ENCODE assay signal across 8 cellular contexts in the genomic region with DNA sequence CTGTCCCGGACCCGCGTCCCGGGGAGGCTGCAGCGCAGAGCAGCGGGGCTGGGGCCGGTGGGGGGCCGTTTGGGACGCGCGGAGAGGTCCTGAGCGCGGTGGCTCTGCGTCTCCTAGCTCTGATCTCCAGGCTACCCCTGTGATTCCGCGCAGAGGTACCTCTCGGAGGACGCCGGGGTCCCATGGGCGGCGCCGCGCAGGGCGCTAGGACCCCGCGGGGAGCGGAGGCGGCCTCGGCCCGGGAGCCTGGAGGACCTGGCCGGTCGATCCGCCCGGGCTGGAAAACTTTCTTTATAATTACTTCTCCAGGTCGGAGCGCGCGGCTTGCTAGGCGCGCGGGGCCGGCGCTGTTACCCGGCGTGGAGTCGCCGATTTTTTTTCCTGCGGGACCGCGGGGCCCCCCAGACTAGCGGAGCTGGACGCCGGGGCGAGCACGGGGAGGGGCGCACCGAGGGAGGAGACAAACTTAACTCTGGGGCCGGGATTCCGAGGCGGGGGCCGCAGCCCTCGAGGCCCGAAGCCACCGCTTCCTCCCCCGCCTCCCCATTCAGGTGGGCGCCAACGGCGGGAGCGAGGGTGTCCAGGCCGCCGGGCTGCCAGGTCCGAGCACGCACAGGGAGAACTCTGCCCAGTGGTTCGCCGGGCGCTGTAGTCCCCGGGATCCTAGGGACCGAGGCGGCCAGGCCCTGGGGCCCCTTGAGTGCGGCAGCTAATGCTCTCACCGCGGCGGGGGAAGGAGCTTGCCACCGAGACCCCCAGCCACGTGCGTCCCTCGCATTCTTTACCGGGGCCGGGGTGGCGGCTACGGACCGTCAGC. TPM values are rescaled to one million over a fixed set of nuclear protein-coding genes. Genes with fewer than 3 reads are reported as not detected.
DNase-seq lines count a peak whose midpoint lies in the region; ATAC-seq and TF ChIP-seq lines count a peak whose summit lies in the region.

No MANE protein-coding gene starts in this region.

- TF ChIP-seq CTCF in DOHH2 (IDR thresholded peaks at IDR 0.05; ENCODE audit: low read depth, low read length, poor library complexity, severe bottlenecking) (no peak), HEK293 (tag by site-specific recombination; IDR thresholded peaks at IDR 0.05) (peak; percentile 18; the same call in 1 of the 2 replicates), choroid plexus epithelial cell (conservative IDR thresholded peaks at IDR 0.05; ENCODE audit: low read depth, low read length) (no peak), stomach (IDR thresholded peaks at IDR 0.05) (no peak)

- POLR2A ChIA-PET in HEK293 (lab: Yijun Ruan, JAX) = interaction anchor here (0.5 to 2.3 kb wide), 41 partner anchors 8 to 1001 kb away, joined by 3 to 49 read pairs (median 4); a partner anchor contains a TSS

- H3K27me3 ChIP-seq in DOHH2 (ENCODE audit: control insufficient read depth, low read length) = no peaks in the 10 kb centered on the region
- peaks cover 0 to 31% (median 0%) of the 10 kb centered on the region in 3 donors for H3K27me3 ChIP-seq in stomach

- no peaks in the 10 kb centered on the region for H3K79me2 ChIP-seq in DOHH2 (ENCODE audit: control insufficient read depth, low read length)

- TF ChIP-seq POLR2A in stomach (IDR thresholded peaks at IDR 0.05) = no peak

- H3K27ac ChIP-seq in DOHH2 (ENCODE audit: low read depth, low read length) (no peak overlapping the region), HEK293 (ENCODE audit: extremely low read depth, low read depth, low read length) (peak overlapping the region; percentile 98), stomach (peak overlapping the region; percentile 86 to 95 (median 91))

- H3K4me1 ChIP-seq in DOHH2 (ENCODE audit: control insufficient read depth, low read length) = no peaks in the 10 kb centered on the region
- peaks cover 66% of the 10 kb centered on the region for H3K4me1 ChIP-seq in HEK293 (ENCODE audit: control insufficient read depth, insufficient read depth, low read length)
- peaks cover 49 to 88% (median 82%) of the 10 kb centered on the region in 4 donors for H3K4me1 ChIP-seq in stomach

- no peaks in the 10 kb centered on the region for H4K20me1 ChIP-seq in DOHH2 (ENCODE audit: control insufficient read depth, insufficient read depth, low read depth, low read length)

- intact Hi-C loops in stomach (cut with DNase I; ENCODE audit: low total_unique reads) = no loop called here

- H3K36me3 ChIP-seq in DOHH2 (ENCODE audit: control insufficient read depth, low read length) (no peaks in the 10 kb centered on the region), HEK293 (ENCODE audit: control insufficient read depth in 2 of 2, insufficient read depth in 1 of 2, low read length in 2 of 2) (no peaks in the 10 kb centered on the region), stomach (no peaks in the 10 kb centered on the region)

- no peaks in the 10 kb centered on the region for H3K9me2 ChIP-seq in DOHH2 (replicated peaks; ENCODE audit: control insufficient read depth, low read length)

- ATAC-seq in left lobe of liver = peak; percentile 0
- no peak for ATAC-seq in HG03565 (IDR thresholded peaks at IDR 0.05; ENCODE audit: unreplicated experiment)

- H3K9me3 ChIP-seq in DOHH2 (ENCODE audit: control insufficient read depth, insufficient read depth, low read length) = no peaks in the 10 kb centered on the region
- H3K9me3 ChIP-seq in HEK293 (ENCODE audit: control insufficient read depth, insufficient read depth, low read depth, low read length) = no peaks in the 10 kb centered on the region
- H3K9me3 ChIP-seq in stomach = no peaks in the 10 kb centered on the region

- H3F3A ChIP-seq in DOHH2 (ENCODE audit: control insufficient read depth, insufficient read depth) = no peaks in the 10 kb centered on the region

- CTCF ChIA-PET in HEK293 (lab: Yijun Ruan, JAX) = interaction anchor here (0.6 to 2.6 kb wide), 40 partner anchors 7 to 1337 kb away, joined by 3 to 24 read pairs (median 3); a partner anchor contains a TSS

- 0 to 1% (median 1%) methylated on average over 46 to 92 of the region's 92 CpGs for WGBS in stomach, 5 donors

- H3K4me2 ChIP-seq in DOHH2 (ENCODE audit: low read length) = peak overlapping the region; percentile 11; the same call in 1 of the 2 replicates

- peak; percentile 57 for DNase-seq in NOMO-1 treated with DMSO at 0.1 percent for 48 hours (lab: John Stamatoyannopoulos, UW; ENCODE audit: unreplicated experiment)
- peak; percentile 65 for DNase-seq in choroid plexus epithelial cell (ENCODE audit: low read depth)
- DNase-seq in left lobe of liver (ENCODE audit: low spot score) = peak; percentile 66
- peak; percentile 62 for DNase-seq in stomach
- no peak for DNase-seq in dedifferentiated amniotic fluid mesenchymal stem cell (ENCODE audit: extremely low spot score)

- H3K4me3 ChIP-seq in DOHH2 (ENCODE audit: low read length) (no peak overlapping the region), HEK293 (ENCODE audit: low read depth, low read length) (peak overlapping the region; percentile 48), choroid plexus epithelial cell (ENCODE audit: low read depth, low read length) (peak overlapping the region; percentile 62), stomach (peak overlapping the region; percentile 73 to 98 (median 86))

- no peak for TF ChIP-seq EP300 in stomach (IDR thresholded peaks at IDR 0.05)

TF ChIP-seq in HEK293, 187 proteins besides CTCF, POLR2A, EP300 and RAD21 (continues in another document):
- TF ChIP-seq ZNF157 (tag by site-specific recombination; IDR thresholded peaks at IDR 0.05) (no peak), ZNF549 (tag by site-specific recombination; IDR thresholded peaks at IDR 0.05) (no peak), MZF1 (tag by site-specific recombination; IDR thresholded peaks at IDR 0.05; ENCODE audit: borderline replicate concordance) (peak; percentile 21; the same call in 1 of the 2 replicates), HOXC10 (CRISPR knock-in tag; IDR thresholded peaks at IDR 0.05) (no peak), ZNF292 (tag by site-specific recombination; IDR thresholded peaks at IDR 0.05; ENCODE audit: borderline replicate concordance, low read depth) (no peak), ZNF677 (tag by site-specific recombination; IDR thresholded peaks at IDR 0.05) (peak; percentile 31; the same call in 1 of the 2 replicates), ZNF155 (tag by site-specific recombination; IDR thresholded peaks at IDR 0.05) (no peak), TCF7L2 (IDR thresholded peaks at IDR 0.05; ENCODE audit: borderline replicate concordance, low read depth, low read length) (no peak), YY1 (tag by site-specific recombination; IDR thresholded peaks at IDR 0.05) (peak; percentile 78), ZNF76 (tag by site-specific recombination; IDR thresholded peaks at IDR 0.05; ENCODE audit: borderline replicate concordance, low read depth) (peak; percentile 80; the same call in 1 of the 2 replicates)
- TF ChIP-seq, protein P1, sequence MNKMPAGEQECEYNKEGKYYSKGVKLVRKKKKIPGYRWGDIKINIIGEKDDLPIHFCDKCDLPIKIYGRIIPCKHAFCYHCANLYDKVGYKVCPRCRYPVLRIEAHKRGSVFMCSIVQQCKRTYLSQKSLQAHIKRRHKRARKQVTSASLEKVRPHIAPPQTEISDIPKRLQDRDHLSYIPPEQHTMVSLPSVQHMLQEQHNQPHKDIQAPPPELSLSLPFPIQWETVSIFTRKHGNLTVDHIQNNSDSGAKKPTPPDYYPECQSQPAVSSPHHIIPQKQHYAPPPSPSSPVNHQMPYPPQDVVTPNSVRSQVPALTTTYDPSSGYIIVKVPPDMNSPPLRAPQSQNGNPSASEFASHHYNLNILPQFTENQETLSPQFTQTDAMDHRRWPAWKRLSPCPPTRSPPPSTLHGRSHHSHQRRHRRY (tag by site-specific recombination; IDR thresholded peaks at IDR 0.05) = no peak
- TF ChIP-seq, protein P2, sequence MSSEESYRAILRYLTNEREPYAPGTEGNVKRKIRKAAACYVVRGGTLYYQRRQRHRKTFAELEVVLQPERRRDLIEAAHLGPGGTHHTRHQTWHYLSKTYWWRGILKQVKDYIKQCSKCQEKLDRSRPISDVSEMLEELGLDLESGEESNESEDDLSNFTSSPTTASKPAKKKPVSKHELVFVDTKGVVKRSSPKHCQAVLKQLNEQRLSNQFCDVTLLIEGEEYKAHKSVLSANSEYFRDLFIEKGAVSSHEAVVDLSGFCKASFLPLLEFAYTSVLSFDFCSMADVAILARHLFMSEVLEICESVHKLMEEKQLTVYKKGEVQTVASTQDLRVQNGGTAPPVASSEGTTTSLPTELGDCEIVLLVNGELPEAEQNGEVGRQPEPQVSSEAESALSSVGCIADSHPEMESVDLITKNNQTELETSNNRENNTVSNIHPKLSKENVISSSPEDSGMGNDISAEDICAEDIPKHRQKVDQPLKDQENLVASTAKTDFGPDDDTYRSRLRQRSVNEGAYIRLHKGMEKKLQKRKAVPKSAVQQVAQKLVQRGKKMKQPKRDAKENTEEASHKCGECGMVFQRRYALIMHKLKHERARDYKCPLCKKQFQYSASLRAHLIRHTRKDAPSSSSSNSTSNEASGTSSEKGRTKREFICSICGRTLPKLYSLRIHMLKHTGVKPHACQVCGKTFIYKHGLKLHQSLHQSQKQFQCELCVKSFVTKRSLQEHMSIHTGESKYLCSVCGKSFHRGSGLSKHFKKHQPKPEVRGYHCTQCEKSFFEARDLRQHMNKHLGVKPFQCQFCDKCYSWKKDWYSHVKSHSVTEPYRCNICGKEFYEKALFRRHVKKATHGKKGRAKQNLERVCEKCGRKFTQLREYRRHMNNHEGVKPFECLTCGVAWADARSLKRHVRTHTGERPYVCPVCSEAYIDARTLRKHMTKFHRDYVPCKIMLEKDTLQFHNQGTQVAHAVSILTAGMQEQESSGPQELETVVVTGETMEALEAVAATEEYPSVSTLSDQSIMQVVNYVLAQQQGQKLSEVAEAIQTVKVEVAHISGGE (tag by site-specific recombination; conservative IDR thresholded peaks at IDR 0.05; ENCODE audit: low read depth) = peak; percentile 53
- TF ChIP-seq, protein P3, sequence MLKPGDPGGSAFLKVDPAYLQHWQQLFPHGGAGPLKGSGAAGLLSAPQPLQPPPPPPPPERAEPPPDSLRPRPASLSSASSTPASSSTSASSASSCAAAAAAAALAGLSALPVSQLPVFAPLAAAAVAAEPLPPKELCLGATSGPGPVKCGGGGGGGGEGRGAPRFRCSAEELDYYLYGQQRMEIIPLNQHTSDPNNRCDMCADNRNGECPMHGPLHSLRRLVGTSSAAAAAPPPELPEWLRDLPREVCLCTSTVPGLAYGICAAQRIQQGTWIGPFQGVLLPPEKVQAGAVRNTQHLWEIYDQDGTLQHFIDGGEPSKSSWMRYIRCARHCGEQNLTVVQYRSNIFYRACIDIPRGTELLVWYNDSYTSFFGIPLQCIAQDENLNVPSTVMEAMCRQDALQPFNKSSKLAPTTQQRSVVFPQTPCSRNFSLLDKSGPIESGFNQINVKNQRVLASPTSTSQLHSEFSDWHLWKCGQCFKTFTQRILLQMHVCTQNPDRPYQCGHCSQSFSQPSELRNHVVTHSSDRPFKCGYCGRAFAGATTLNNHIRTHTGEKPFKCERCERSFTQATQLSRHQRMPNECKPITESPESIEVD (tag by site-specific recombination; IDR thresholded peaks at IDR 0.05) = no peak

RNA-seq across cellular contexts. Expression of a gene that starts 0.8 kb away (rescaled TPM):
- total RNA-seq in left lobe of liver (185 TPM), stomach (100 to 1,000 TPM in 1 of 5 donors, 10 to 100 TPM in 3, 1 to 10 TPM in 1; 9.9 to 167 (median 18.7) TPM)
- polyA plus RNA-seq in stomach = 10 to 100 TPM; 14.6 to 22.6 (median 19.1) TPM
